ENCODE assay signal across 1 cellular context in genomic region chr1:56494306-56494705, GRCh38.
A peak's percentile ranks its signal among the peaks of the same experiment; 100 is the strongest.
TF ChIP-seq lines count a peak whose summit lies in the region.

No MANE protein-coding gene starts in this region.

TF ChIP-seq in HepG2, 621 proteins besides CTCF, POLR2A, EP300 and RAD21 (continued from another document and continues in another):
- TF ChIP-seq ZBED4 (CRISPR knock-in tag; IDR thresholded peaks at IDR 0.05; ENCODE audit: borderline replicate concordance): peak; percentile 54; the same call in 1 of the 2 replicates
- TF ChIP-seq ZBTB1 (CRISPR knock-in tag; IDR thresholded peaks at IDR 0.05; ENCODE audit: borderline replicate concordance): no peak
- no peak for TF ChIP-seq GTF3A (CRISPR knock-in tag; conservative IDR thresholded peaks at IDR 0.05)
- TF ChIP-seq CCAR2 (optimal IDR thresholded peaks at IDR 0.05; ENCODE audit: low read depth, low read length): no peak
- no peak for TF ChIP-seq ZNF570 (CRISPR knock-in tag; IDR thresholded peaks at IDR 0.05; ENCODE audit: borderline replicate concordance)
- no peak for TF ChIP-seq ZNF276 (CRISPR knock-in tag; IDR thresholded peaks at IDR 0.05; ENCODE audit: low read depth)
- TF ChIP-seq ZNF563 (CRISPR knock-in tag; IDR thresholded peaks at IDR 0.05): no peak
- TF ChIP-seq TFE3 (CRISPR knock-in tag; IDR thresholded peaks at IDR 0.05): peak; percentile 91
- 0 out of 2 replicates have a peak, but pooled peaks have one; percentile 23 for TF ChIP-seq ZNF777 (CRISPR knock-in tag; IDR thresholded peaks at IDR 0.05)
- no peak; the same call in 1 of the 2 replicates for TF ChIP-seq ZNF543 (CRISPR knock-in tag; IDR thresholded peaks at IDR 0.05)
- TF ChIP-seq NR1H2 (CRISPR knock-in tag; IDR thresholded peaks at IDR 0.05; ENCODE audit: borderline replicate concordance, low read depth): no peak
- TF ChIP-seq GATA4 (IDR thresholded peaks at IDR 0.05; ENCODE audit: borderline replicate concordance, low read depth): peak; percentile 99
- peak; percentile 30; the same call in 1 of the 2 replicates for TF ChIP-seq GMEB1 (CRISPR knock-in tag; IDR thresholded peaks at IDR 0.05; ENCODE audit: borderline replicate concordance)
- peak; percentile 89 for TF ChIP-seq SALL1 (CRISPR knock-in tag; IDR thresholded peaks at IDR 0.05)
- peak; percentile 90; the same call in 1 of the 2 replicates for TF ChIP-seq ZSCAN29 (CRISPR knock-in tag; conservative IDR thresholded peaks at IDR 0.05)
- no peak for TF ChIP-seq CREB1 (IDR thresholded peaks at IDR 0.05)
- peak; percentile 84 for TF ChIP-seq CREB1 (CRISPR knock-in tag; IDR thresholded peaks at IDR 0.05)
- TF ChIP-seq ZMAT3 (CRISPR knock-in tag; conservative IDR thresholded peaks at IDR 0.05): no peak
- peak; percentile 79 for TF ChIP-seq ZNF644 (CRISPR knock-in tag; IDR thresholded peaks at IDR 0.05; ENCODE audit: low read depth)
- TF ChIP-seq JUNB (CRISPR knock-in tag; IDR thresholded peaks at IDR 0.05; ENCODE audit: borderline replicate concordance): no peak
- peak; percentile 39; the same call in 1 of the 2 replicates for TF ChIP-seq ZNF121 (CRISPR knock-in tag; IDR thresholded peaks at IDR 0.05)
- no peak for TF ChIP-seq NCOA5 (CRISPR knock-in tag; IDR thresholded peaks at IDR 0.05)
- peak; percentile 49 for TF ChIP-seq ZNF781 (CRISPR knock-in tag; IDR thresholded peaks at IDR 0.05; ENCODE audit: borderline replicate concordance, not compliant biosample characterization)
- no peak for TF ChIP-seq RFX3 (CRISPR knock-in tag; IDR thresholded peaks at IDR 0.05)
- TF ChIP-seq BCLAF1 (IDR thresholded peaks at IDR 0.05): no peak
- TF ChIP-seq ZNF207 (IDR thresholded peaks at IDR 0.05; ENCODE audit: borderline replicate concordance): no peak
- TF ChIP-seq ZNF232 (CRISPR knock-in tag; IDR thresholded peaks at IDR 0.05; ENCODE audit: borderline replicate concordance): peak; percentile 73; the same call in 1 of the 2 replicates
- TF ChIP-seq FOXJ3 (CRISPR knock-in tag; IDR thresholded peaks at IDR 0.05; ENCODE audit: borderline replicate concordance): peak; percentile 97
- TF ChIP-seq ZFY (CRISPR knock-in tag; IDR thresholded peaks at IDR 0.05): peak; percentile 67
- peak; percentile 67; the same call in 1 of the 2 replicates for TF ChIP-seq HIVEP1 (CRISPR knock-in tag; IDR thresholded peaks at IDR 0.05)
- TF ChIP-seq ATF3 (CRISPR knock-in tag; IDR thresholded peaks at IDR 0.05): peak; percentile 66; the same call in 1 of the 2 replicates
- no peak for TF ChIP-seq ZBTB37 (CRISPR knock-in tag; IDR thresholded peaks at IDR 0.05)
- TF ChIP-seq NFYC (CRISPR knock-in tag; IDR thresholded peaks at IDR 0.05): no peak
- no peak for TF ChIP-seq ADNP (CRISPR knock-in tag; IDR thresholded peaks at IDR 0.05)
- TF ChIP-seq ZNF24 (IDR thresholded peaks at IDR 0.05): no peak
- peak; percentile 75; the same call in 1 of the 2 replicates for TF ChIP-seq CEBPG (CRISPR knock-in tag; IDR thresholded peaks at IDR 0.05)
- 0 out of 2 replicates have a peak, but pooled peaks have one; percentile 16 for TF ChIP-seq GABPB1 (CRISPR knock-in tag; IDR thresholded peaks at IDR 0.05)
- TF ChIP-seq ZNF768 (CRISPR knock-in tag; IDR thresholded peaks at IDR 0.05): no peak
- no peak for TF ChIP-seq SMARCC2 (IDR thresholded peaks at IDR 0.05)
- TF ChIP-seq SALL2 (CRISPR knock-in tag; IDR thresholded peaks at IDR 0.05): peak; percentile 56; the same call in 1 of the 2 replicates
- peak; percentile 68; the same call in 1 of the 2 replicates for TF ChIP-seq TOE1 (CRISPR knock-in tag; IDR thresholded peaks at IDR 0.05)
- TF ChIP-seq ZSCAN22 (CRISPR knock-in tag; IDR thresholded peaks at IDR 0.05): no peak
- 0 out of 2 replicates have a peak, but pooled peaks have one; percentile 34 for TF ChIP-seq ZBTB44 (CRISPR knock-in tag; IDR thresholded peaks at IDR 0.05)
- no peak for TF ChIP-seq ZFP36 (IDR thresholded peaks at IDR 0.05; ENCODE audit: borderline replicate concordance, low read depth, low read length, partially characterized antibody)
- no peak for TF ChIP-seq SETDB1 (CRISPR knock-in tag; IDR thresholded peaks at IDR 0.05; ENCODE audit: borderline replicate concordance)
- TF ChIP-seq ARID4A (CRISPR knock-in tag; IDR thresholded peaks at IDR 0.05; ENCODE audit: borderline replicate concordance): peak; percentile 59; the same call in 1 of the 2 replicates
